1 cellular context compared by ENCODE assay signal in the genomic region with DNA sequence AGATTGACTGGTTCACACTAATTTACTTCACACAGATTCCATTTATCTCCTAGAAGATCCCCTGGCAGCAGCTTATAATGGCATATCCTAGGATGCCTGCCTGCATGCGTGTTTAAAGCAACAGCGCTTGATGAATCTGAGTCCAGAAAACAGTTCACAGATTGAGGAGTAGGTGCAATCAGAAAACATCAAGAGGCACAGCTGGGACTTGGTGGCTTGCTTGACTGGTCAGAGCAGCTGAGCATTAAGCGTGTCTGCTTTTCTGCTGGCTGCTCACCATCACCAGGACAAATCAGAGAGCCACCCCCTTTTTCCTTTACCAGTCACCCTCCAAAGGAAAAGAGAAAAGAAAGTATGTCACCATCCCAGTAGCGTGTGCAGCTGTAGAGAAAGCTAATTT.
TF ChIP-seq lines count a peak whose summit lies in the region.

No MANE protein-coding gene starts in this region.

TF ChIP-seq in A549, 52 proteins besides CTCF, POLR2A, EP300 and RAD21 (continued from another document):
- TF ChIP-seq EHMT2 (IDR thresholded peaks at IDR 0.05; ENCODE audit: low read depth), result no peak
- TF ChIP-seq POLR2AphosphoS2 (conservative IDR thresholded peaks at IDR 0.05; ENCODE audit: low read length), result no peak
- TF ChIP-seq MAFK (IDR thresholded peaks at IDR 0.05; ENCODE audit: partially characterized antibody), result no peak
- TF ChIP-seq, protein P1, sequence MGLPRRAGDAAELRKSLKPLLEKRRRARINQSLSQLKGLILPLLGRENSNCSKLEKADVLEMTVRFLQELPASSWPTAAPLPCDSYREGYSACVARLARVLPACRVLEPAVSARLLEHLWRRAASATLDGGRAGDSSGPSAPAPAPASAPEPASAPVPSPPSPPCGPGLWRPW (IDR thresholded peaks at IDR 0.05), result no peak
- TF ChIP-seq, protein P2, sequence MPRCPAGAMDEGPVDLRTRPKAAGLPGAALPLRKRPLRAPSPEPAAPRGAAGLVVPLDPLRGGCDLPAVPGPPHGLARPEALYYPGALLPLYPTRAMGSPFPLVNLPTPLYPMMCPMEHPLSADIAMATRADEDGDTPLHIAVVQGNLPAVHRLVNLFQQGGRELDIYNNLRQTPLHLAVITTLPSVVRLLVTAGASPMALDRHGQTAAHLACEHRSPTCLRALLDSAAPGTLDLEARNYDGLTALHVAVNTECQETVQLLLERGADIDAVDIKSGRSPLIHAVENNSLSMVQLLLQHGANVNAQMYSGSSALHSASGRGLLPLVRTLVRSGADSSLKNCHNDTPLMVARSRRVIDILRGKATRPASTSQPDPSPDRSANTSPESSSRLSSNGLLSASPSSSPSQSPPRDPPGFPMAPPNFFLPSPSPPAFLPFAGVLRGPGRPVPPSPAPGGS (IDR thresholded peaks at IDR 0.05), result no peak
- TF ChIP-seq ZC3H11A (IDR thresholded peaks at IDR 0.05), result no peak
- no peak for TF ChIP-seq MAZ (IDR thresholded peaks at IDR 0.05; ENCODE audit: borderline replicate concordance, low read depth, low read length)
